ENCODE assay signal across 2 cellular contexts in the genomic region with DNA sequence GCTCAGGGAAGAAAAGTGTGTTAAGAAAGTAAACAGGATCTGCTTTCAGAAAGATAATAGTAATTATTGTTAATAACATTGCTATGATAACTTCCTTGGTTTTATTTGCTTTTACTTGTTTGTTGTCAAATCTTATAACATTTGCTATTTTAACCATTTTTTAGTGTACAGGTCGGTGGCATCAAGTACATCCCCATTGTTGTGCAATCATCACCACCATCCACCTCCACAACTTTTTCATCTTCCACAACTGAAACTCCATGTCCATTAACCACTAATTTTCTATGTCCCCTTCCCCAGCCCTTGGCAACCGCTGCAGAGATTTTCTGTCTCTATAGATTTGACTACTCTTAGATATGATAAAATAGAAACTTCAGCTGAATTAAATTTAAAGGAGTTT.
TF ChIP-seq lines count a peak whose summit lies in the region.

No MANE protein-coding gene starts in this region.

TF ChIP-seq in HepG2, 621 proteins besides CTCF, POLR2A, EP300 and RAD21:
- TF ChIP-seq ZNF34 (CRISPR knock-in tag; IDR thresholded peaks at IDR 0.05; ENCODE audit: borderline replicate concordance) (no peak), CEBPB (IDR thresholded peaks at IDR 0.05; ENCODE audit: borderline replicate concordance, low read depth, low read length) (peak; percentile 57; the same call in 1 of the 2 replicates)

TF ChIP-seq in IMR-90, 13 proteins besides CTCF, POLR2A, EP300 and RAD21:
- peak; percentile 73 for TF ChIP-seq CEBPB (IDR thresholded peaks at IDR 0.05; ENCODE audit: low read depth, low read length)
- TF ChIP-seq, protein P1, sequence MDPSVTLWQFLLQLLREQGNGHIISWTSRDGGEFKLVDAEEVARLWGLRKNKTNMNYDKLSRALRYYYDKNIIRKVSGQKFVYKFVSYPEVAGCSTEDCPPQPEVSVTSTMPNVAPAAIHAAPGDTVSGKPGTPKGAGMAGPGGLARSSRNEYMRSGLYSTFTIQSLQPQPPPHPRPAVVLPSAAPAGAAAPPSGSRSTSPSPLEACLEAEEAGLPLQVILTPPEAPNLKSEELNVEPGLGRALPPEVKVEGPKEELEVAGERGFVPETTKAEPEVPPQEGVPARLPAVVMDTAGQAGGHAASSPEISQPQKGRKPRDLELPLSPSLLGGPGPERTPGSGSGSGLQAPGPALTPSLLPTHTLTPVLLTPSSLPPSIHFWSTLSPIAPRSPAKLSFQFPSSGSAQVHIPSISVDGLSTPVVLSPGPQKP (IDR thresholded peaks at IDR 0.05; ENCODE audit: borderline replicate concordance, low read depth, low read length), result no peak
